16 cellular contexts compared by ENCODE assay signal in genomic region chr2:168964251-168964807, GRCh38.
DNase-seq lines count a peak whose midpoint lies in the region; ATAC-seq and TF ChIP-seq lines count a peak whose summit lies in the region.
"Had no signal": no experiment of that assay in that cellular context is flagged by ENCODE, and none has a peak within 500 bp of the region (broad histone marks: within the 10 kb centered on the region; RNA-seq: fewer than 3 reads in every experiment).

No MANE protein-coding gene starts in this region.

- no peak for TF ChIP-seq CTCF in natural killer cell (IDR thresholded peaks at IDR 0.05)
- TF ChIP-seq CTCF in VCaP (conservative IDR thresholded peaks at IDR 0.05) = no peak
- no peak for TF ChIP-seq CTCF in foreskin keratinocyte (conservative IDR thresholded peaks at IDR 0.05)

- peaks cover 9 to 16% of the 10 kb centered on the region in 2 donors for H3K4me1 Mint-ChIP-seq in natural killer cell
- peaks cover 5 to 8% of the 10 kb centered on the region in 2 donors for H3K4me1 Mint-ChIP-seq in natural killer cell treated with Interleukin-12 subunit alpha and Interleukin-12 subunit beta and Interleukin-15 and Interleukin-18, amount 100 ng/mL, for 72 hours (ENCODE audit: low read depth in 2 of 2)
- H3K4me1 Mint-ChIP-seq: naive B cell had no signal

- no peaks in the 10 kb centered on the region for H3K27me3 ChIP-seq in foreskin keratinocyte

- intact Hi-C loops in natural killer cell (cut with micrococcal nuclease) = no loop called here

- no peak overlapping the region for H3K27ac Mint-ChIP-seq in natural killer cell
- H3K27ac Mint-ChIP-seq in natural killer cell treated with Interleukin-12 subunit alpha and Interleukin-12 subunit beta and Interleukin-15 and Interleukin-18, amount 100 ng/mL, for 72 hours = no peak overlapping the region

- H3K4me1 ChIP-seq in foreskin keratinocyte = peaks cover 7% of the 10 kb centered on the region

- ATAC-seq in natural killer cell = peak in 2 of 3 donors; percentile 35 to 39
- no peak for ATAC-seq in natural killer cell treated with Interleukin-12 subunit alpha and Interleukin-12 subunit beta and Interleukin-15 and Interleukin-18, amount 100 ng/mL, for 72 hours
- peak; percentile 29 for ATAC-seq in foreskin keratinocyte
- no peak for ATAC-seq in HG03571 (IDR thresholded peaks at IDR 0.05; ENCODE audit: unreplicated experiment)
- ATAC-seq: left ventricle myocardium superior had no signal

- H3K4me3 Mint-ChIP-seq in natural killer cell = no peak overlapping the region
- H3K4me3 Mint-ChIP-seq in natural killer cell treated with Interleukin-12 subunit alpha and Interleukin-12 subunit beta and Interleukin-15 and Interleukin-18, amount 100 ng/mL, for 72 hours = no peak overlapping the region
- H3K4me3 Mint-ChIP-seq: naive B cell had no signal

- H3K27ac ChIP-seq in VCaP = peak overlapping the region; percentile 82
- H3K27ac ChIP-seq in foreskin keratinocyte = no peak overlapping the region
- H3K27ac ChIP-seq: KMS-11 had no signal

- DNase-seq in natural killer cell (no peak), foreskin keratinocyte (peak; percentile 46 to 86), hepatic stellate cell (ENCODE audit: low spot score) (no peak), mucosa of gallbladder (ENCODE audit: low spot score) (no peak), cerebellar cortex (ENCODE audit: low spot score) (no peak)
- DNase-seq in natural killer cell treated with Interleukin-12 subunit alpha and Interleukin-12 subunit beta and Interleukin-15 and Interleukin-18, amount 100 ng/mL, for 72 hours (ENCODE audit: low spot score) = no peak
- DNase-seq: activated gamma-delta T cell; hypothalamus; left ventricle myocardium superior; naive B cell; NCI-H187; NCI-H526 treated with DMSO at 0.1 percent for 48 hours; stimulated activated CD4-positive, alpha-beta T cell treated with anti-CD3 and anti-CD28 coated beads, Interleukin-12 subunit alpha, Interleukin-12 subunit beta, amount 100 ng/mL, for 4 hours had no signal

- no peaks in the 10 kb centered on the region for H3K9me3 Mint-ChIP-seq in natural killer cell
- no peaks in the 10 kb centered on the region for H3K9me3 Mint-ChIP-seq in natural killer cell treated with Interleukin-12 subunit alpha and Interleukin-12 subunit beta and Interleukin-15 and Interleukin-18, amount 100 ng/mL, for 72 hours
- H3K9me3 Mint-ChIP-seq: naive B cell had no signal

- peaks cover 0 to 5% of the 10 kb centered on the region in 2 donors for H3K27me3 Mint-ChIP-seq in natural killer cell (ENCODE audit: low read depth in 2 of 2)
- no peaks in the 10 kb centered on the region for H3K27me3 Mint-ChIP-seq in natural killer cell treated with Interleukin-12 subunit alpha and Interleukin-12 subunit beta and Interleukin-15 and Interleukin-18, amount 100 ng/mL, for 72 hours

- H3K36me3 Mint-ChIP-seq in natural killer cell = no peaks in the 10 kb centered on the region
- no peaks in the 10 kb centered on the region for H3K36me3 Mint-ChIP-seq in natural killer cell treated with Interleukin-12 subunit alpha and Interleukin-12 subunit beta and Interleukin-15 and Interleukin-18, amount 100 ng/mL, for 72 hours
- H3K36me3 Mint-ChIP-seq: naive B cell had no signal

Comparison
In these comparisons a context has a peak if more than half of its experiments do, and no peak if none do; other contexts are left out.
1. ATAC-seq: peak in natural killer cell (2 of 3) and foreskin keratinocyte (single experiment); none in natural killer cell treated with Interleukin-12 subunit alpha and Interleukin-12 subunit beta and Interleukin-15 and Interleukin-18, amount 100 ng/mL, for 72 hours (0 of 2) and HG03571 (single experiment).
2. DNase-seq: peak in foreskin keratinocyte (2 of 2); none in natural killer cell (single experiment), natural killer cell treated with Interleukin-12 subunit alpha and Interleukin-12 subunit beta and Interleukin-15 and Interleukin-18, amount 100 ng/mL, for 72 hours (single experiment), hepatic stellate cell (single experiment), mucosa of gallbladder (single experiment) and cerebellar cortex (single experiment).